Comparison of ENCODE assay signal across 11 cellular contexts in genomic region chr16:85003076-85003475, GRCh38. TPM values are rescaled to one million over a fixed set of nuclear protein-coding genes. Genes with fewer than 3 reads are reported as not detected.
DNase-seq lines count a peak whose midpoint lies in the region; ATAC-seq and TF ChIP-seq lines count a peak whose summit lies in the region.
"Had no signal": no experiment of that assay in that cellular context is flagged by ENCODE, and none has a peak within 500 bp of the region (broad histone marks: within the 10 kb centered on the region; RNA-seq: fewer than 3 reads in every experiment).

No MANE protein-coding gene starts in this region.

- H3K9me3 ChIP-seq in duodenal mucosa (ENCODE audit: control insufficient read depth in 1 of 2, low read length in 2 of 2): no peaks in the 10 kb centered on the region

- peak overlapping the region in 5 of 6 donors; percentile 76 to 91 (median 85) for H3K27ac Mint-ChIP-seq in naive B cell
- peak overlapping the region; percentile 53 for H3K27ac Mint-ChIP-seq in type B pancreatic cell

- no peak for TF ChIP-seq CTCF in type B pancreatic cell (conservative IDR thresholded peaks at IDR 0.05)

- H3K4me1 ChIP-seq in duodenal mucosa (ENCODE audit: control insufficient read depth in 1 of 2, insufficient read depth in 2 of 2, low read length in 2 of 2): peaks cover 52 to 66% of the 10 kb centered on the region in 2 donors

- peaks cover 58% of the 10 kb centered on the region for H3K4me1 Mint-ChIP-seq in activated T-cell treated with anti-CD3 and anti-CD28 coated beads, Interleukin-2, amount 50 U/mL, for 4 hours (ENCODE audit: low read depth)
- peaks cover 41 to 75% (median 50%) of the 10 kb centered on the region in 3 donors for H3K4me1 Mint-ChIP-seq in naive B cell
- H3K4me1 Mint-ChIP-seq in type B pancreatic cell (ENCODE audit: unreplicated experiment): peaks cover 49% of the 10 kb centered on the region

- peaks cover 0 to 6% of the 10 kb centered on the region in 2 donors for H3K36me3 ChIP-seq in duodenal mucosa (ENCODE audit: control insufficient read depth in 1 of 2, insufficient read depth in 2 of 2, low read length in 2 of 2)

- no peaks in the 10 kb centered on the region for H3K27me3 Mint-ChIP-seq in activated T-cell treated with anti-CD3 and anti-CD28 coated beads, Interleukin-2, amount 50 U/mL, for 4 hours (ENCODE audit: low read depth)
- H3K27me3 Mint-ChIP-seq in naive B cell (no peaks in the 10 kb centered on the region), type B pancreatic cell (no peaks in the 10 kb centered on the region)

- H3K9me3 Mint-ChIP-seq in activated T-cell treated with anti-CD3 and anti-CD28 coated beads, Interleukin-2, amount 50 U/mL, for 4 hours: no peaks in the 10 kb centered on the region
- H3K9me3 Mint-ChIP-seq in naive B cell: no peaks in the 10 kb centered on the region
- no peaks in the 10 kb centered on the region for H3K9me3 Mint-ChIP-seq in type B pancreatic cell
- H3K9me3 Mint-ChIP-seq: neural crest cell had no signal

- no peak overlapping the region for H3K4me3 ChIP-seq in duodenal mucosa (ENCODE audit: low read depth in 1 of 2, low read length in 2 of 2)

- H3K27me3 ChIP-seq in duodenal mucosa (ENCODE audit: control insufficient read depth in 1 of 2, insufficient read depth in 2 of 2, low read length in 2 of 2): no peaks in the 10 kb centered on the region

- no peak for ATAC-seq in activated T-cell treated with anti-CD3 and anti-CD28 coated beads, Interleukin-2, amount 50 U/mL, for 4 hours
- no peak for ATAC-seq in naive B cell (ENCODE audit: low read depth in 2 of 2)
- ATAC-seq: GM12878 had no signal

- H3K27ac ChIP-seq in duodenal mucosa (ENCODE audit: low read depth, low read length): peak overlapping the region; percentile 57

- DNase-seq in activated T-cell treated with anti-CD3 and anti-CD28 coated beads, Interleukin-2, amount 50 U/mL, for 4 hours: no peak
- DNase-seq in activated T-cell treated with anti-CD3 and anti-CD28 coated beads for 4 hours (no peak), naive B cell (no peak), type B pancreatic cell (ENCODE audit: extremely low spot score, unreplicated experiment) (no peak), 8988T (no peak), DMS153 treated with DMSO at 0.1 percent for 48 hours (lab: John Stamatoyannopoulos, UW; ENCODE audit: unreplicated experiment) (no peak), inferior parietal cortex (ENCODE audit: extremely low spot score) (no peak)
- DNase-seq: RPMI8226 had no signal

- peak overlapping the region in 1 of 2 donors; percentile 28 for H3K9ac ChIP-seq in duodenal mucosa (ENCODE audit: low read depth in 1 of 2, low read length in 2 of 2)

- peaks cover 11% of the 10 kb centered on the region for H3K36me3 Mint-ChIP-seq in activated T-cell treated with anti-CD3 and anti-CD28 coated beads, Interleukin-2, amount 50 U/mL, for 4 hours (ENCODE audit: insufficient read depth)
- H3K36me3 Mint-ChIP-seq in naive B cell: peaks cover 0 to 8% of the 10 kb centered on the region in 2 donors
- peaks cover 12% of the 10 kb centered on the region for H3K36me3 Mint-ChIP-seq in type B pancreatic cell

- peak overlapping the region; percentile 44 for H3K4me3 Mint-ChIP-seq in activated T-cell treated with anti-CD3 and anti-CD28 coated beads, Interleukin-2, amount 50 U/mL, for 4 hours
- H3K4me3 Mint-ChIP-seq in naive B cell: peak overlapping the region in 7 of 8 donors; percentile 23 to 84 (median 75)
- peak overlapping the region; percentile 46 for H3K4me3 Mint-ChIP-seq in type B pancreatic cell
- H3K4me3 Mint-ChIP-seq: neural crest cell had no signal

RNA-seq across cellular contexts. Expression of gene ZDHHC7, which starts 8.3 kb away (rescaled TPM):
- total RNA-seq in activated T-cell treated with anti-CD3 and anti-CD28 coated beads, Interleukin-2, amount 50 U/mL, for 4 hours: 10 to 100 TPM; 27.2 to 34.6 (median 31.8) TPM
- 10 to 100 TPM; 29.5 to 41.4 (median 38.2) TPM for polyA plus RNA-seq in naive B cell (ENCODE audit: low read depth in 6 of 6)
- total RNA-seq in type B pancreatic cell (ENCODE audit: low replicate concordance): 47.1 and 55.0 TPM in 2 replicates

RNA-seq across cellular contexts. Expression of gene KIAA0513, which starts 24.5 kb away (rescaled TPM):
- 10 to 100 TPM; 13.6 to 19.6 (median 17.6) TPM for total RNA-seq in activated T-cell treated with anti-CD3 and anti-CD28 coated beads, Interleukin-2, amount 50 U/mL, for 4 hours
- polyA plus RNA-seq in naive B cell (ENCODE audit: low read depth in 6 of 6): 1 to 10 TPM in 5 of 6 donors, under 1 TPM in 1; 0.89 to 3.1 (median 1.3) TPM
- 12.9 and 30.4 TPM in 2 replicates for total RNA-seq in type B pancreatic cell (ENCODE audit: low replicate concordance)
